Comparison of ENCODE assay signal across 1 cellular context in genomic region chr7:122412886-122413285, GRCh38.
TF ChIP-seq lines count a peak whose summit lies in the region.

No MANE protein-coding gene starts in this region.

TF ChIP-seq in GM23338, 12 proteins besides CTCF, POLR2A, EP300 and RAD21 (continued from another document):
- TF ChIP-seq JUNB (IDR thresholded peaks at IDR 0.05; ENCODE audit: unreplicated experiment) = no peak
- no peak for TF ChIP-seq NANOG (IDR thresholded peaks at IDR 0.05; ENCODE audit: borderline replicate concordance)
- TF ChIP-seq EZH2 (IDR thresholded peaks at IDR 0.05; ENCODE audit: low read depth, unreplicated experiment) = no peak
- no peak for TF ChIP-seq ETS1 (IDR thresholded peaks at IDR 0.05)
- no peak for TF ChIP-seq ZNF462 (CRISPR knock-in tag; IDR thresholded peaks at IDR 0.05)
- TF ChIP-seq POLR2AphosphoS5 (IDR thresholded peaks at IDR 0.05; ENCODE audit: low read depth) = no peak
- no peak for TF ChIP-seq STAT1 (IDR thresholded peaks at IDR 0.05; ENCODE audit: unreplicated experiment)
- no peak for TF ChIP-seq REST (IDR thresholded peaks at IDR 0.05; ENCODE audit: unreplicated experiment)
- TF ChIP-seq ZNF114 (CRISPR knock-in tag; IDR thresholded peaks at IDR 0.05) = no peak
